ENCODE assay signal across 11 cellular contexts in the genomic region with DNA sequence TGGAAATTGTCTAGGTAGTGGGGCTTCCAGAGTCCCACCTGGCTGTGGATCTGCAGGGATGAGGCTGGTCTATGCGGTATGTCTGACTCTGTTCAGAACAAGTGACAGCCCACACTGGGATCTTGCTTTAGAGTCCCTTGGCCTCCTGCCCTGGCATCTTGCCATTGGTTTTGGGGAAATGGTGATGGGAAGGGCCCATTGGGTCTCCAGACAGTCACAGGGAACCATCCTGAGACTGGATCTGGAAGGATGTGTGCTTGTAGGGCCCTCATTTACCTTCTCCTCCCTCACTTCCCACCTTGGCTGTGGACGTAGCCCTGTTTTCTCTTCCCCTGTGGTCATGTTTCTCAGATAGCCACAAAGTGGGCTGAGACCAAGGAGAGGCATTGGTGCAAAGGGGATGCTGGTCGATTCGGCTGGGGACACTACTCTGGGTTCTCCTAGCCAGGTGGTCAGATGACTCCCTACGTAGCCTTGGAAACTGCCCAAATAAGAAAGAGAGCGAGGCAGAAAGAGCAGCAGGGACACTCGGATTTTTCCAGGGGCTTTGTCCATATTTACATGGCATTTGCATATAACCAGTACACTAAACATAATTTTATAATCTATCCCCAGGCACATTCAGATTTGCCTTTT. TPM values are rescaled to one million over a fixed set of nuclear protein-coding genes. Genes with fewer than 3 reads are reported as not detected.
DNase-seq lines count a peak whose midpoint lies in the region; ATAC-seq, FAIRE-seq and TF ChIP-seq lines count a peak whose summit lies in the region.
"Had no signal": no experiment of that assay in that cellular context is flagged by ENCODE, and none has a peak within 500 bp of the region (broad histone marks: within the 10 kb centered on the region; RNA-seq: fewer than 3 reads in every experiment).

No MANE protein-coding gene starts in this region.

- H3K27ac ChIP-seq in mammary epithelial cell (ENCODE audit: insufficient read depth, low read depth, low read length) (no peak overlapping the region), heart right ventricle (peak overlapping the region in 9 of 10 donors; percentile 40 to 79 (median 58)), pancreas (peak overlapping the region; percentile 6 to 68 (median 36)), urinary bladder (ENCODE audit: low read depth) (peak overlapping the region; percentile 88), SJCRH30 (no peak overlapping the region)

- dilution Hi-C loops in mammary epithelial cell (cut with HindIII; ENCODE audit: low sequenced_read_pairs), result no loop called here

- no peak overlapping the region for H3K4me3 ChIP-seq in mammary epithelial cell (replicated peaks in 1 of 3; ENCODE audit: insufficient read depth in 1 of 3, low read depth in 2 of 3, low read length in 3 of 3)
- H3K4me3 ChIP-seq in heart right ventricle, result no peak overlapping the region
- no peak overlapping the region for H3K4me3 ChIP-seq in pancreas
- H3K4me3 ChIP-seq in urinary bladder (ENCODE audit: low read depth, low read length), result no peak overlapping the region
- no peak overlapping the region for H3K4me3 ChIP-seq in SJCRH30

- H2AFZ ChIP-seq in mammary epithelial cell (ENCODE audit: low read depth, low read length), result no peak overlapping the region

- no peak for FAIRE-seq in pancreas (lab: Jason Lieb, UNC)

- BruUV-seq in MCF 10A (replicated peaks; lab: Mats Ljungman, UMichigan), result no TSS peak
- BruUV-seq in mammary epithelial cell (replicated peaks; lab: Mats Ljungman, UMichigan), result no TSS peak

- H3K36me3 ChIP-seq in mammary epithelial cell (ENCODE audit: insufficient read depth, low read length) (no peaks in the 10 kb centered on the region), heart right ventricle (peaks cover 0 to 5% (median 0%) of the 10 kb centered on the region in 9 donors), pancreas (no peaks in the 10 kb centered on the region), urinary bladder (ENCODE audit: insufficient read depth) (no peaks in the 10 kb centered on the region), SJCRH30 (no peaks in the 10 kb centered on the region)

- peak in 3 of 8 donors; percentile 7 to 32 (median 31) for ATAC-seq in heart right ventricle
- ATAC-seq in pancreas, result no peak
- ATAC-seq in SK-N-SH treated with all-trans-retinoic acid at 6 μM for 48 hours, result no peak
- no peak for ATAC-seq in left lobe of liver

- no peak overlapping the region for H3K4me2 ChIP-seq in mammary epithelial cell (ENCODE audit: insufficient read depth, low read depth, low read length)

- no peaks in the 10 kb centered on the region for H3K9me3 Mint-ChIP-seq in MCF 10A (ENCODE audit: unreplicated experiment)
- H3K9me3 Mint-ChIP-seq: T-helper 1 cell treated with Interleukin-12 subunit alpha and Interleukin-12 subunit beta and Interleukin-4 antibody, amounts not matched to agents 30 μg/mL and 1 μg/mL, for 36 hours had no signal

- H3K9ac ChIP-seq in mammary epithelial cell (ENCODE audit: insufficient read depth, low read length), result no peak overlapping the region

- no peak overlapping the region for H3K4me3 Mint-ChIP-seq in MCF 10A (ENCODE audit: unreplicated experiment)
- H3K4me3 Mint-ChIP-seq: T-helper 1 cell treated with Interleukin-12 subunit alpha and Interleukin-12 subunit beta and Interleukin-4 antibody, amounts not matched to agents 30 μg/mL and 1 μg/mL, for 36 hours had no signal

- POLR2A ChIA-PET in MCF 10A (lab: Yijun Ruan, JAX), result no interaction called here

- DNase-seq in MCF 10A (ENCODE audit: unreplicated experiment) (peak; percentile 35), mammary epithelial cell (no peak), heart right ventricle (peak in 1 of 2 donors; percentile 42), pancreas (peak in 2 of 6 donors; percentile 44 to 65), SJCRH30 (no peak), left lobe of liver (ENCODE audit: low spot score) (no peak)
- DNase-seq: MV-4-11, NCI-H774 had no signal

- WGBS in mammary epithelial cell (ENCODE audit: low coverage, missing lambda C conversion rate), result 79% methylated on average over 7 of the region's 7 CpGs
- WGBS in heart right ventricle, 2 donors, result 45 to 70% methylated on average over 7 of the region's 7 CpGs
- 24% methylated on average over 7 of the region's 7 CpGs for WGBS in pancreas, 2 donors
- 55% methylated on average over 7 of the region's 7 CpGs for WGBS in urinary bladder

- H3K4me1 ChIP-seq in mammary epithelial cell (ENCODE audit: insufficient read depth, low read length) (peaks cover 31% of the 10 kb centered on the region), heart right ventricle (peaks cover 25 to 100% (median 67%) of the 10 kb centered on the region in 9 donors), pancreas (peaks cover 37 to 63% (median 43%) of the 10 kb centered on the region in 3 donors), urinary bladder (ENCODE audit: insufficient read depth) (peaks cover 4% of the 10 kb centered on the region), SJCRH30 (peaks cover 30% of the 10 kb centered on the region)

- peaks cover 76% of the 10 kb centered on the region for H3K79me2 ChIP-seq in mammary epithelial cell (ENCODE audit: insufficient read depth, low read length)

- H4K20me1 ChIP-seq in mammary epithelial cell (ENCODE audit: insufficient read depth, low read length), result no peaks in the 10 kb centered on the region

- peak overlapping the region; percentile 81 for H3K27ac Mint-ChIP-seq in MCF 10A (ENCODE audit: low read depth, unreplicated experiment)
- H3K27ac Mint-ChIP-seq: T-helper 1 cell treated with Interleukin-12 subunit alpha and Interleukin-12 subunit beta and Interleukin-4 antibody, amounts not matched to agents 30 μg/mL and 1 μg/mL, for 36 hours had no signal

- CTCF ChIA-PET in MCF 10A (lab: Yijun Ruan, JAX), result interaction anchor here (2.0 kb wide), 1 partner anchor 41 kb away, joined by 8 read pairs; no protein-coding TSS in a partner anchor
- CTCF ChIA-PET in mammary epithelial cell (lab: Charles Lee; ENCODE audit: low non-redundant PET), result no interaction called here

- no peaks in the 10 kb centered on the region for H3K27me3 Mint-ChIP-seq in MCF 10A (ENCODE audit: insufficient read depth, unreplicated experiment)

- peaks cover 50% of the 10 kb centered on the region for H3K4me1 Mint-ChIP-seq in MCF 10A (ENCODE audit: insufficient read depth, unreplicated experiment)

- H3K27me3 ChIP-seq in mammary epithelial cell (ENCODE audit: insufficient read depth, low read length) (no peaks in the 10 kb centered on the region), heart right ventricle (no peaks in the 10 kb centered on the region), pancreas (no peaks in the 10 kb centered on the region), SJCRH30 (no peaks in the 10 kb centered on the region)

- no peaks in the 10 kb centered on the region for H3K9me3 ChIP-seq in mammary epithelial cell (replicated peaks; ENCODE audit: insufficient read depth, low read length)
- H3K9me3 ChIP-seq in heart right ventricle, result no peaks in the 10 kb centered on the region
- no peaks in the 10 kb centered on the region for H3K9me3 ChIP-seq in pancreas
- H3K9me3 ChIP-seq in SJCRH30 (replicated peaks), result no peaks in the 10 kb centered on the region

- H3K36me3 Mint-ChIP-seq in MCF 10A (ENCODE audit: insufficient read depth, unreplicated experiment), result peaks cover 6% of the 10 kb centered on the region

- intact Hi-C loops in MCF 10A (cut with micrococcal nuclease) (no loop called here), mammary epithelial cell (cut with micrococcal nuclease) (loop anchor here (2.0 kb wide), 1 partner anchor 15 kb away; no protein-coding TSS in a partner anchor), heart right ventricle (cut with DNase I) (loop anchor here in 1 of 10 donors (5.0 kb wide), 1 partner anchor 34 kb away; no protein-coding TSS in a partner anchor), pancreas (cut with DNase I) (no loop called here)

- no peak for TF ChIP-seq CTCF in MCF 10A (IDR thresholded peaks at IDR 0.05; ENCODE audit: unreplicated experiment)
- TF ChIP-seq CTCF in mammary epithelial cell (conservative IDR thresholded peaks at IDR 0.05 in 1 of 2, IDR thresholded peaks at IDR 0.05 in 1 of 2; ENCODE audit: extremely low read depth in 1 of 2, insufficient read depth in 1 of 2, low read depth in 1 of 2, low read length in 2 of 2), result no peak
- TF ChIP-seq CTCF in heart right ventricle (IDR thresholded peaks at IDR 0.05), result no peak
- no peak for TF ChIP-seq CTCF in pancreas (IDR thresholded peaks at IDR 0.05)

- in situ Hi-C loops in mammary epithelial cell (cut with MboI; ENCODE audit: low sequenced_read_pairs in 2 of 2), result no loop called here

TF ChIP-seq in SK-N-SH treated with all-trans-retinoic acid at 6 μM for 48 hours, 23 proteins besides CTCF, POLR2A, EP300 and RAD21 (continues in another document):
- TF ChIP-seq ZNF70 (CRISPR knock-in tag; IDR thresholded peaks at IDR 0.05) (no peak), RARB (CRISPR knock-in tag; IDR thresholded peaks at IDR 0.05) (no peak), CSDC2 (CRISPR knock-in tag; IDR thresholded peaks at IDR 0.05) (no peak), TOX (CRISPR knock-in tag; IDR thresholded peaks at IDR 0.05; ENCODE audit: borderline replicate concordance) (no peak), GLIS3 (CRISPR knock-in tag; IDR thresholded peaks at IDR 0.05) (no peak), PPARA (CRISPR knock-in tag; IDR thresholded peaks at IDR 0.05; ENCODE audit: borderline replicate concordance) (no peak)
- TF ChIP-seq, protein P1, sequence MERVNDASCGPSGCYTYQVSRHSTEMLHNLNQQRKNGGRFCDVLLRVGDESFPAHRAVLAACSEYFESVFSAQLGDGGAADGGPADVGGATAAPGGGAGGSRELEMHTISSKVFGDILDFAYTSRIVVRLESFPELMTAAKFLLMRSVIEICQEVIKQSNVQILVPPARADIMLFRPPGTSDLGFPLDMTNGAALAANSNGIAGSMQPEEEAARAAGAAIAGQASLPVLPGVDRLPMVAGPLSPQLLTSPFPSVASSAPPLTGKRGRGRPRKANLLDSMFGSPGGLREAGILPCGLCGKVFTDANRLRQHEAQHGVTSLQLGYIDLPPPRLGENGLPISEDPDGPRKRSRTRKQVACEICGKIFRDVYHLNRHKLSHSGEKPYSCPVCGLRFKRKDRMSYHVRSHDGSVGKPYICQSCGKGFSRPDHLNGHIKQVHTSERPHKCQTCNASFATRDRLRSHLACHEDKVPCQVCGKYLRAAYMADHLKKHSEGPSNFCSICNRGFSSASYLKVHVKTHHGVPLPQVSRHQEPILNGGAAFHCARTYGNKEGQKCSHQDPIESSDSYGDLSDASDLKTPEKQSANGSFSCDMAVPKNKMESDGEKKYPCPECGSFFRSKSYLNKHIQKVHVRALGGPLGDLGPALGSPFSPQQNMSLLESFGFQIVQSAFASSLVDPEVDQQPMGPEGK (CRISPR knock-in tag; IDR thresholded peaks at IDR 0.05; ENCODE audit: borderline replicate concordance), result no peak

RNA-seq across cellular contexts. Expression of a gene that starts 15.1 kb away (rescaled TPM):
- total RNA-seq in MCF 10A (2022) (23.7 and 32.8 TPM in 2 replicates), mammary epithelial cell (10 to 100 TPM in 1 of 2 donors, 1 to 10 TPM in 1; 7.8 to 22.0 TPM), heart right ventricle (10 to 100 TPM in 8 of 10 donors, 1 to 10 TPM in 2; 7.3 to 18.6 (median 12.1) TPM), pancreas (10 to 100 TPM; 12.0 to 27.2 (median 18.0) TPM), urinary bladder (12.8 TPM), left lobe of liver (33.8 TPM)
- polyA plus RNA-seq in mammary epithelial cell (13.2 TPM), heart right ventricle (10 to 100 TPM in 1 of 2 donors, 1 to 10 TPM in 1; 8.6 to 14.7 TPM), pancreas (10 to 100 TPM; 16.9 to 17.1 TPM), urinary bladder (41.9 TPM)
- 18.0 TPM for polyA minus RNA-seq in mammary epithelial cell
- 28.9 and 35.1 TPM in 2 replicates for total RNA-seq in SJCRH30 (2014; rRNA removed; shearing (Covaris generic))

Comparison
In these comparisons a context has a peak if more than half of its experiments do, and no peak if none do; other contexts are left out.
1. H3K27ac ChIP-seq: peak in heart right ventricle (9 of 10), pancreas (4 of 4) and urinary bladder (single experiment); none in mammary epithelial cell (single experiment) and SJCRH30 (single experiment).